8 cellular contexts compared by ENCODE assay signal in the genomic region with DNA sequence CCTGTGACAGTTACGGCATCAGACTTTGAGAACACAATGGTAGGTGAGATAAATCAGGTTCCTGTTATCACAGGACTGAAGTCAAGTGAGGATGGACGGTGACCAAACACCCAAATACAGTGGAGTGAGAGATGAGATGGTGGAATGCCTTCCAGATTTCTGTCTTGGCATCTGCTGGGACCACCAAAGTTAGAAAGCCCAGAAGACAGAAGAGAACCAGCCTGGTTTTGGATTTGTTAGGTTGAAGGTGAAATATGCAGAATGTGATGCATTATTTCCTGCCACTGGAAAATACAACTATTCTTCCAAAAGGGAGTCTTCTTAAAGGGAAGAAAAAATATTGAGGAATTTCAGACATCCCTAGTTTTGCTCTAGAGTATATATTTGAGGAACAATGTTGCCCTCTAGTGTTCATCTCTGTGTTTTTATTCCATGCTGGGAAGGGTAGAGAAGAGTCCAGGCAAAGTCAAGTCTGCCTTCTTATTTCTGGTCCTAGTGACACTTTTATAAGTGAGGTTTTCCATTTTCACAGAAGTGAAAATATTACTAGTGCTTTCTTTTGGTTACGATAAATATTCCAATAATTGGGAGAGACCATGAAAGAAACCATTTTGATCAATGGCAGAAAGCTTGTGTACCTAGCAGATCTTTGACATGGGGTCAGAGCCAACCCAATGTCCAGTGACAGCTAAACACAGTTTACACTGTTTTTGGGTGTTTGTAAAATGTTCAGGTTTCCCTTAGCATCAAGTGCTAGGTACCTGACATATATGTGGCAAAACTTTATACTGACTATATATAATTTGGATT.
DNase-seq lines count a peak whose midpoint lies in the region; ATAC-seq and TF ChIP-seq lines count a peak whose summit lies in the region.

No MANE protein-coding gene starts in this region.

- peak; percentile 91 for TF ChIP-seq CTCF in Loucy (conservative IDR thresholded peaks at IDR 0.05; ENCODE audit: low read length)

- no peaks in the 10 kb centered on the region for H3K27me3 ChIP-seq in CD4-positive, CD25-positive, alpha-beta regulatory T cell (ENCODE audit: control insufficient read depth, insufficient read depth, low read length)
- no peaks in the 10 kb centered on the region for H3K27me3 ChIP-seq in Loucy (ENCODE audit: insufficient read depth, low read length, poor library complexity, severe bottlenecking)
- no peaks in the 10 kb centered on the region for H3K27me3 ChIP-seq in naive thymus-derived CD4-positive, alpha-beta T cell (ENCODE audit: control insufficient read depth in 2 of 2, insufficient read depth in 2 of 2, low read length in 2 of 2)

- H3K4me1 Mint-ChIP-seq in CD4-positive, CD25-positive, alpha-beta regulatory T cell = peaks cover 0 to 4% (median 0%) of the 10 kb centered on the region in 4 donors
- no peaks in the 10 kb centered on the region for H3K4me1 Mint-ChIP-seq in naive thymus-derived CD4-positive, alpha-beta T cell

- H3K9ac ChIP-seq in Loucy (ENCODE audit: low read depth, low read length, poor library complexity, severe bottlenecking) = no peak overlapping the region

- H3K36me3 Mint-ChIP-seq in CD4-positive, CD25-positive, alpha-beta regulatory T cell = peaks cover 4% of the 10 kb centered on the region
- peaks cover 0 to 3% (median 0%) of the 10 kb centered on the region in 5 donors for H3K36me3 Mint-ChIP-seq in naive thymus-derived CD4-positive, alpha-beta T cell

- no peaks in the 10 kb centered on the region for H3K79me2 ChIP-seq in Loucy (ENCODE audit: insufficient read depth, low read length)

- no peaks in the 10 kb centered on the region for H3K9me2 ChIP-seq in Loucy (replicated peaks; ENCODE audit: low read depth, low read length)

- intact Hi-C loops in naive thymus-derived CD4-positive, alpha-beta T cell (cut with micrococcal nuclease) = loop anchor here (1.0 to 2.0 kb wide), 9 partner anchors 57 to 662 kb away; no protein-coding TSS in a partner anchor

- no peaks in the 10 kb centered on the region for H4K20me1 ChIP-seq in Loucy (ENCODE audit: insufficient read depth, low read length, poor library complexity, severe bottlenecking)

- ATAC-seq in CD4-positive, CD25-positive, alpha-beta regulatory T cell (ENCODE audit: low read depth in 2 of 2) = no peak
- peak; percentile 67 for ATAC-seq in GM21390 (IDR thresholded peaks at IDR 0.05; ENCODE audit: unreplicated experiment)
- ATAC-seq in esophagus mucosa = peak; percentile 79
- peak; percentile 73 for ATAC-seq in naive thymus-derived CD4-positive, alpha-beta T cell

- POLR2A ChIA-PET in naive thymus-derived CD4-positive, alpha-beta T cell (lab: Charles Lee) = no interaction called here

- no peak overlapping the region for H3K4me3 Mint-ChIP-seq in CD4-positive, CD25-positive, alpha-beta regulatory T cell
- no peak overlapping the region for H3K4me3 Mint-ChIP-seq in naive thymus-derived CD4-positive, alpha-beta T cell

- H3K4me1 ChIP-seq in CD4-positive, CD25-positive, alpha-beta regulatory T cell (ENCODE audit: control insufficient read depth, insufficient read depth, low read length, poor library complexity, severe bottlenecking) = no peaks in the 10 kb centered on the region
- peaks cover 4% of the 10 kb centered on the region for H3K4me1 ChIP-seq in Loucy (ENCODE audit: insufficient read depth, low read length, poor library complexity, severe bottlenecking)
- H3K4me1 ChIP-seq in naive thymus-derived CD4-positive, alpha-beta T cell (ENCODE audit: control insufficient read depth in 2 of 2, insufficient read depth in 2 of 2, low read length in 2 of 2) = no peaks in the 10 kb centered on the region

- H3K4me2 ChIP-seq in Loucy (ENCODE audit: low read depth, low read length, poor library complexity, severe bottlenecking) = no peak overlapping the region

- peaks cover 4% of the 10 kb centered on the region for H3K27me3 Mint-ChIP-seq in CD4-positive, CD25-positive, alpha-beta regulatory T cell
- peaks cover 0 to 7% (median 0%) of the 10 kb centered on the region in 5 donors for H3K27me3 Mint-ChIP-seq in naive thymus-derived CD4-positive, alpha-beta T cell

- no peak overlapping the region for H3K27ac ChIP-seq in CD4-positive, CD25-positive, alpha-beta regulatory T cell (ENCODE audit: insufficient read depth, low read length, poor library complexity, severe bottlenecking)
- H3K27ac ChIP-seq in naive thymus-derived CD4-positive, alpha-beta T cell (ENCODE audit: low read depth, low read length) = no peak overlapping the region

- H3K4me3 ChIP-seq in CD4-positive, CD25-positive, alpha-beta regulatory T cell (ENCODE audit: low read depth, low read length) = no peak overlapping the region
- no peak overlapping the region for H3K4me3 ChIP-seq in Loucy (ENCODE audit: low read length, poor library complexity, severe bottlenecking)
- no peak overlapping the region for H3K4me3 ChIP-seq in naive thymus-derived CD4-positive, alpha-beta T cell (ENCODE audit: low read length)

- H3K27ac Mint-ChIP-seq in CD4-positive, CD25-positive, alpha-beta regulatory T cell = no peak overlapping the region
- no peak overlapping the region for H3K27ac Mint-ChIP-seq in naive thymus-derived CD4-positive, alpha-beta T cell

- peak in 2 of 3 donors; percentile 31 to 38 for DNase-seq in CD4-positive, CD25-positive, alpha-beta regulatory T cell
- DNase-seq in SHP77 (lab: John Stamatoyannopoulos, UW) = peak; percentile 84 to 90
- peak in 5 of 9 donors; percentile 15 to 41 (median 31) for DNase-seq in naive thymus-derived CD4-positive, alpha-beta T cell
- DNase-seq in AG08396 (ENCODE audit: low spot score) = no peak
- DNase-seq in activated CD4-positive, alpha-beta T cell treated with anti-CD3 and anti-CD28 coated beads for 4 hours = no peak

- CTCF ChIA-PET in naive thymus-derived CD4-positive, alpha-beta T cell (lab: Charles Lee) = interaction anchor here (0.6 to 1.4 kb wide), 2 partner anchors 11 to 328 kb away, joined by 3 read pairs; no protein-coding TSS in a partner anchor

- H2AFZ ChIP-seq in Loucy (ENCODE audit: low read length) = no peak overlapping the region

- no peaks in the 10 kb centered on the region for H3K36me3 ChIP-seq in CD4-positive, CD25-positive, alpha-beta regulatory T cell (ENCODE audit: control insufficient read depth, insufficient read depth, low read length)
- H3K36me3 ChIP-seq in Loucy (ENCODE audit: insufficient read depth, low read length) = no peaks in the 10 kb centered on the region
- H3K36me3 ChIP-seq in naive thymus-derived CD4-positive, alpha-beta T cell (ENCODE audit: control insufficient read depth in 2 of 3, insufficient read depth in 3 of 3, low read length in 3 of 3) = no peaks in the 10 kb centered on the region

- H3K9me3 ChIP-seq in CD4-positive, CD25-positive, alpha-beta regulatory T cell (ENCODE audit: control insufficient read depth in 2 of 2, low read length in 2 of 2) = no peaks in the 10 kb centered on the region
- H3K9me3 ChIP-seq in Loucy (ENCODE audit: insufficient read depth, low read depth, low read length) = no peaks in the 10 kb centered on the region
- no peaks in the 10 kb centered on the region for H3K9me3 ChIP-seq in naive thymus-derived CD4-positive, alpha-beta T cell (ENCODE audit: control insufficient read depth in 2 of 3, low read length in 3 of 3)

- no peaks in the 10 kb centered on the region for H3K9me3 Mint-ChIP-seq in CD4-positive, CD25-positive, alpha-beta regulatory T cell
- H3K9me3 Mint-ChIP-seq in naive thymus-derived CD4-positive, alpha-beta T cell = peaks cover 0 to 2% (median 0%) of the 10 kb centered on the region in 11 donors

- H3F3A ChIP-seq in Loucy (ENCODE audit: low read depth) = no peaks in the 10 kb centered on the region

Comparison
In these comparisons a context has a peak if more than half of its experiments do, and no peak if none do; other contexts are left out.
1. ATAC-seq: peak in GM21390 (single experiment), esophagus mucosa (single experiment) and naive thymus-derived CD4-positive, alpha-beta T cell (single experiment); none in CD4-positive, CD25-positive, alpha-beta regulatory T cell (0 of 2).
2. DNase-seq: peak in CD4-positive, CD25-positive, alpha-beta regulatory T cell (2 of 3), SHP77 (2 of 2) and naive thymus-derived CD4-positive, alpha-beta T cell (5 of 9); none in AG08396 (single experiment) and activated CD4-positive, alpha-beta T cell treated with anti-CD3 and anti-CD28 coated beads for 4 hours (0 of 2).